In genomic region chr4:182547435-182547834, GRCh38 we compare ENCODE assay signal across 12 cellular contexts.
DNase-seq lines count a peak whose midpoint lies in the region; ATAC-seq and TF ChIP-seq lines count a peak whose summit lies in the region.
"Had no signal": no experiment of that assay in that cellular context is flagged by ENCODE, and none has a peak within 500 bp of the region (broad histone marks: within the 10 kb centered on the region; RNA-seq: fewer than 3 reads in every experiment).

No MANE protein-coding gene starts in this region.

- H3K9me3 ChIP-seq in ovary: no peaks in the 10 kb centered on the region
- H3K9me3 ChIP-seq: right atrium auricular region had no signal

- H3K4me1 Mint-ChIP-seq in activated CD8-positive, alpha-beta memory T cell treated with anti-CD3 and anti-CD28 coated beads, Interleukin-2, amount 10 ng/mL, durations not matched to agents 7 days and 5 days: peaks cover 6% of the 10 kb centered on the region
- H3K4me1 Mint-ChIP-seq in activated T-helper 17 cell treated with anti-CD3 and anti-CD28 coated beads, Interleukin-2, amount 50 U/mL, for 72 hours: no peaks in the 10 kb centered on the region

- H3K4me3 Mint-ChIP-seq in activated CD8-positive, alpha-beta memory T cell treated with anti-CD3 and anti-CD28 coated beads, Interleukin-2, amount 10 ng/mL, durations not matched to agents 7 days and 5 days: no peak overlapping the region
- H3K4me3 Mint-ChIP-seq in activated T-helper 17 cell treated with anti-CD3 and anti-CD28 coated beads, Interleukin-2, amount 50 U/mL, for 72 hours: no peak overlapping the region
- H3K4me3 Mint-ChIP-seq: brain had no signal

- TF ChIP-seq CTCF in ovary (IDR thresholded peaks at IDR 0.05): no peak

- H3K9me3 Mint-ChIP-seq in activated CD8-positive, alpha-beta memory T cell treated with anti-CD3 and anti-CD28 coated beads, Interleukin-2, amount 10 ng/mL, durations not matched to agents 7 days and 5 days (ENCODE audit: low read depth): no peaks in the 10 kb centered on the region
- no peaks in the 10 kb centered on the region for H3K9me3 Mint-ChIP-seq in activated T-helper 17 cell treated with anti-CD3 and anti-CD28 coated beads, Interleukin-2, amount 50 U/mL, for 72 hours

- CTCF ChIA-PET in activated CD8-positive, alpha-beta memory T cell treated with anti-CD3 and anti-CD28 coated beads, Interleukin-2, amount 10 ng/mL, durations not matched to agents 7 days and 5 days (lab: Charles Lee): no interaction called here
- CTCF ChIA-PET in HEK293T (lab: Yijun Ruan, JAX): no interaction called here

- no peak for TF ChIP-seq POLR2A in ovary (IDR thresholded peaks at IDR 0.05)

- H3K36me3 Mint-ChIP-seq in activated CD8-positive, alpha-beta memory T cell treated with anti-CD3 and anti-CD28 coated beads, Interleukin-2, amount 10 ng/mL, durations not matched to agents 7 days and 5 days: no peaks in the 10 kb centered on the region
- no peaks in the 10 kb centered on the region for H3K36me3 Mint-ChIP-seq in activated T-helper 17 cell treated with anti-CD3 and anti-CD28 coated beads, Interleukin-2, amount 50 U/mL, for 72 hours (ENCODE audit: low read depth)

- no peak overlapping the region for H3K27ac Mint-ChIP-seq in activated CD8-positive, alpha-beta memory T cell treated with anti-CD3 and anti-CD28 coated beads, Interleukin-2, amount 10 ng/mL, durations not matched to agents 7 days and 5 days
- no peak overlapping the region for H3K27ac Mint-ChIP-seq in activated T-helper 17 cell treated with anti-CD3 and anti-CD28 coated beads, Interleukin-2, amount 50 U/mL, for 72 hours
- H3K27ac Mint-ChIP-seq: brain had no signal

- WGBS in ovary, 3 donors: 91 to 92% (median 91%) methylated on average over 4 of the region's 4 CpGs

- DNase-seq in activated CD8-positive, alpha-beta memory T cell treated with anti-CD3 and anti-CD28 coated beads, Interleukin-2, amount 10 ng/mL, durations not matched to agents 7 days and 5 days: peak; percentile 43
- no peak for DNase-seq in activated CD8-positive, alpha-beta memory T cell treated with anti-CD3 and anti-CD28 coated beads, Interleukin-2, amount 50 U/mL, for 48 hours
- DNase-seq in ovary: no peak
- DNase-seq in stimulated activated CD4-positive, alpha-beta T cell treated with anti-CD3 and anti-CD28 coated beads, Interleukin-4, amount 100 ng/mL, for 1 hour: no peak
- DNase-seq in HEK293T (ENCODE audit: extremely low spot score): no peak
- DNase-seq: NCI-H774 had no signal

- peak; percentile 81 for ATAC-seq in activated CD8-positive, alpha-beta memory T cell treated with anti-CD3 and anti-CD28 coated beads, Interleukin-2, amount 10 ng/mL, durations not matched to agents 7 days and 5 days
- peak; percentile 100 for ATAC-seq in GM21381 (IDR thresholded peaks at IDR 0.05; ENCODE audit: unreplicated experiment)
- peak; percentile 91 for ATAC-seq in HG03025 (IDR thresholded peaks at IDR 0.05; ENCODE audit: low FRiP score, unreplicated experiment)
- ATAC-seq in activated T-helper 17 cell treated with anti-CD3 and anti-CD28 coated beads, Interleukin-2, amount 50 U/mL, for 72 hours (replicated peaks): peak; percentile 85
- ATAC-seq: HCT116 had no signal

- H3K27me3 ChIP-seq in ovary: no peaks in the 10 kb centered on the region
- H3K27me3 ChIP-seq: right atrium auricular region had no signal

- intact Hi-C loops in ovary (cut with DNase I): no loop called here

- no peak for TF ChIP-seq EP300 in ovary (IDR thresholded peaks at IDR 0.05)

- H3K27me3 Mint-ChIP-seq in activated CD8-positive, alpha-beta memory T cell treated with anti-CD3 and anti-CD28 coated beads, Interleukin-2, amount 10 ng/mL, durations not matched to agents 7 days and 5 days: peaks cover 11% of the 10 kb centered on the region
- H3K27me3 Mint-ChIP-seq in activated T-helper 17 cell treated with anti-CD3 and anti-CD28 coated beads, Interleukin-2, amount 50 U/mL, for 72 hours: peaks cover 25% of the 10 kb centered on the region
- H3K27me3 Mint-ChIP-seq: brain had no signal

- POLR2A ChIA-PET in HEK293T (lab: Yijun Ruan, JAX): no interaction called here

- H3K4me3 ChIP-seq in ovary: no peak overlapping the region
- H3K4me3 ChIP-seq: right atrium auricular region had no signal

- no peaks in the 10 kb centered on the region for H3K36me3 ChIP-seq in ovary
- H3K36me3 ChIP-seq: right atrium auricular region had no signal

- H3K4me1 ChIP-seq in ovary (ENCODE audit: insufficient read depth): no peaks in the 10 kb centered on the region
- H3K4me1 ChIP-seq: right atrium auricular region had no signal

- H3K27ac ChIP-seq in ovary: no peak overlapping the region
- H3K27ac ChIP-seq: right atrium auricular region had no signal

TF ChIP-seq in HEK293T, 16 proteins besides CTCF, POLR2A, EP300 and RAD21:
- no peak for TF ChIP-seq ELF4 (IDR thresholded peaks at IDR 0.05)
- no peak for TF ChIP-seq FOXA1 (IDR thresholded peaks at IDR 0.05)
